8 cellular contexts compared by ENCODE assay signal in genomic region chr5:37005946-37006540, GRCh38.
DNase-seq lines count a peak whose midpoint lies in the region; ATAC-seq and TF ChIP-seq lines count a peak whose summit lies in the region.

No MANE protein-coding gene starts in this region.

- TF ChIP-seq RAD21 in Ishikawa (IDR thresholded peaks at IDR 0.05; ENCODE audit: low read depth), result peak; percentile 39; the same call in 1 of the 2 replicates

- peak; percentile 6 for DNase-seq in GDM1 (lab: John Stamatoyannopoulos, UW)
- DNase-seq in WERI-Rb-1, result no peak
- peak; percentile 39 for DNase-seq in iris pigment epithelial cell (ENCODE audit: low read depth)
- no peak for DNase-seq in stimulated activated effector memory CD8-positive, alpha-beta T cell treated with anti-CD3 and anti-CD28 coated beads, Interleukin-12 subunit alpha, Interleukin-12 subunit beta, amount 100 ng/mL, for 72 hours (ENCODE audit: low spot score in 2 of 2)
- DNase-seq in caudate nucleus (lab: John Stamatoyannopoulos, UW), result no peak

- no peak overlapping the region for H3K27ac Mint-ChIP-seq in stimulated activated effector memory CD8-positive, alpha-beta T cell treated with anti-CD3 and anti-CD28 coated beads, Interleukin-12 subunit alpha, Interleukin-12 subunit beta, amount 100 ng/mL, for 72 hours

- no peak overlapping the region for H3K27ac ChIP-seq in WERI-Rb-1
- H3K27ac ChIP-seq in caudate nucleus (ENCODE audit: low read depth, low read length), result no peak overlapping the region

- no peaks in the 10 kb centered on the region for H3K27me3 ChIP-seq in WERI-Rb-1 (ENCODE audit: insufficient read depth, low read depth, severe bottlenecking)

- H3K36me3 Mint-ChIP-seq in stimulated activated effector memory CD8-positive, alpha-beta T cell treated with anti-CD3 and anti-CD28 coated beads, Interleukin-12 subunit alpha, Interleukin-12 subunit beta, amount 100 ng/mL, for 72 hours, result peaks cover 94% of the 10 kb centered on the region

- TF ChIP-seq EP300 in Ishikawa (IDR thresholded peaks at IDR 0.05; ENCODE audit: borderline replicate concordance), result no peak

- H3K9me3 Mint-ChIP-seq in stimulated activated effector memory CD8-positive, alpha-beta T cell treated with anti-CD3 and anti-CD28 coated beads, Interleukin-12 subunit alpha, Interleukin-12 subunit beta, amount 100 ng/mL, for 72 hours, result no peaks in the 10 kb centered on the region

- H3K4me3 Mint-ChIP-seq in stimulated activated effector memory CD8-positive, alpha-beta T cell treated with anti-CD3 and anti-CD28 coated beads, Interleukin-12 subunit alpha, Interleukin-12 subunit beta, amount 100 ng/mL, for 72 hours, result no peak overlapping the region

- H3K4me3 ChIP-seq in WERI-Rb-1 (ENCODE audit: low read depth, low read length), result no peak overlapping the region

- no peak for ATAC-seq in HG02870 (IDR thresholded peaks at IDR 0.05; ENCODE audit: unreplicated experiment)
- no peak for ATAC-seq in stimulated activated effector memory CD8-positive, alpha-beta T cell treated with anti-CD3 and anti-CD28 coated beads, Interleukin-12 subunit alpha, Interleukin-12 subunit beta, amount 100 ng/mL, for 72 hours
- no peak for ATAC-seq in HG02759 (IDR thresholded peaks at IDR 0.05; ENCODE audit: unreplicated experiment)

- TF ChIP-seq CTCF in WERI-Rb-1 (IDR thresholded peaks at IDR 0.05; ENCODE audit: low read depth, low read length), result peak; percentile 22; the same call in 1 of the 2 replicates

- no peaks in the 10 kb centered on the region for H3K9me3 ChIP-seq in WERI-Rb-1 (ENCODE audit: severe bottlenecking)

- H3K4me1 Mint-ChIP-seq in stimulated activated effector memory CD8-positive, alpha-beta T cell treated with anti-CD3 and anti-CD28 coated beads, Interleukin-12 subunit alpha, Interleukin-12 subunit beta, amount 100 ng/mL, for 72 hours, result no peaks in the 10 kb centered on the region

- H3K36me3 ChIP-seq in WERI-Rb-1, result peaks cover 60% of the 10 kb centered on the region

TF ChIP-seq in Ishikawa, 13 proteins besides CTCF, POLR2A, EP300 and RAD21:
- TF ChIP-seq TAF1 (IDR thresholded peaks at IDR 0.05; ENCODE audit: low read depth), result no peak
- TF ChIP-seq NFIC (IDR thresholded peaks at IDR 0.05), result no peak
- no peak for TF ChIP-seq MAX (IDR thresholded peaks at IDR 0.05)
- no peak for TF ChIP-seq TEAD4 (IDR thresholded peaks at IDR 0.05)
- TF ChIP-seq CEBPB (IDR thresholded peaks at IDR 0.05), result no peak
- TF ChIP-seq USF1 (IDR thresholded peaks at IDR 0.05), result no peak
- no peak for TF ChIP-seq ZBTB7A (IDR thresholded peaks at IDR 0.05; ENCODE audit: low read depth)
- no peak for TF ChIP-seq FOXM1 (IDR thresholded peaks at IDR 0.05; ENCODE audit: borderline replicate concordance, low read depth)
- no peak for TF ChIP-seq TCF12 (IDR thresholded peaks at IDR 0.05; ENCODE audit: low read depth)
- TF ChIP-seq CREB1 (IDR thresholded peaks at IDR 0.05; ENCODE audit: low read depth), result no peak
- TF ChIP-seq REST (IDR thresholded peaks at IDR 0.05; ENCODE audit: low read depth), result no peak
- no peak for TF ChIP-seq EGR1 (IDR thresholded peaks at IDR 0.05)
- TF ChIP-seq YY1 (IDR thresholded peaks at IDR 0.05; ENCODE audit: low read depth), result no peak

Comparison
In these comparisons a context has a peak if more than half of its experiments do, and no peak if none do; other contexts are left out.
1. DNase-seq: peak in GDM1 (single experiment) and iris pigment epithelial cell (single experiment); none in WERI-Rb-1 (single experiment), stimulated activated effector memory CD8-positive, alpha-beta T cell treated with anti-CD3 and anti-CD28 coated beads, Interleukin-12 subunit alpha, Interleukin-12 subunit beta, amount 100 ng/mL, for 72 hours (0 of 2) and caudate nucleus (0 of 61).